In the genomic region with DNA sequence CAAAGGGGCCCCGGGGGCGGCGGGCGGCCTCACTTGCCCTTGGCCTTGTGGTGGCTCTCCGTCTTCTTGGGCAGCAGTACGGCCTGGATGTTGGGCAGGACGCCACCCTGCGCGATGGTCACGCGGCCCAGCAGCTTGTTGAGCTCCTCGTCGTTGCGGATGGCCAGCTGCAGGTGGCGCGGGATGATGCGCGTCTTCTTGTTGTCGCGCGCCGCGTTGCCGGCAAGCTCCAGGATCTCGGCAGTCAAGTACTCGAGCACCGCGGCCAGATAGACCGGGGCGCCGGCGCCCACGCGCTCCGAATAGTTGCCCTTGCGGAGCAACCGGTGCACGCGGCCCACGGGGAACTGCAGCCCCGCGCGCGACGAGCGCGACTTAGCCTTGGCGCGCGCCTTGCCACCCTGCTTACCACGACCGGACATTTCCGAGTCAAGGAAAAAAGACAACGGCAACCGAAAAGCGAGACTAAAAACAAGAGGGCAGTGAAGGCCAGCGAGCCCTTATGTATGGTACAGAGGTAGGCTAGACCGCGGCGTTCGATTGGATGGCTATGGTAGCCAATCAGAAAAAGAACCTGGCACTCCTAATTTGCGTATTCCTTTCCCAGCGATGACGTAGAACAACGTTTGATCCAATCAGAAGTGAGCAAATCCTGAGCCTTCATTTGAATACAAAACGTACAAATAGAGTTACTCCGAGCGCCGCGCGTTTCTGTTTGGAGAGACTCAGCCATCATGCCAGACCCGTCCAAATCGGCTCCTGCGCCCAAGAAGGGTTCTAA, we compare ENCODE assay signal across 1 cellular context.
TF ChIP-seq lines count a peak whose summit lies in the region.

No MANE protein-coding gene starts in this region.

TF ChIP-seq in endothelial cell of umbilical vein, 7 proteins besides CTCF, POLR2A, EP300 and RAD21:
- TF ChIP-seq POLR2AphosphoS5 (IDR thresholded peaks at IDR 0.05; ENCODE audit: insufficient read depth, low read depth, low read length) (peak; percentile 74), JUN (IDR thresholded peaks at IDR 0.05; ENCODE audit: borderline replicate concordance, insufficient read depth, insufficient read length, low read depth) (no peak)
- TF ChIP-seq, protein P1, sequence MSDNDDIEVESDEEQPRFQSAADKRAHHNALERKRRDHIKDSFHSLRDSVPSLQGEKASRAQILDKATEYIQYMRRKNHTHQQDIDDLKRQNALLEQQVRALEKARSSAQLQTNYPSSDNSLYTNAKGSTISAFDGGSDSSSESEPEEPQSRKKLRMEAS (IDR thresholded peaks at IDR 0.05; ENCODE audit: insufficient read depth, insufficient read length) = peak; percentile 68
